9 cellular contexts compared by ENCODE assay signal in genomic region chr3:134029734-134030381, GRCh38. TPM values are rescaled to one million over a fixed set of nuclear protein-coding genes. Genes with fewer than 3 reads are reported as not detected.
DNase-seq lines count a peak whose midpoint lies in the region; ATAC-seq and TF ChIP-seq lines count a peak whose summit lies in the region.
"Had no signal": no experiment of that assay in that cellular context is flagged by ENCODE, and none has a peak within 500 bp of the region (broad histone marks: within the 10 kb centered on the region; RNA-seq: fewer than 3 reads in every experiment).

SLCO2A1 (minus strand) TSS chr3:134029925; CDS start chr3:134029802, 123 bp downstream.

- no peak within 1 kb of the TSS for H3K27ac ChIP-seq in MM.1S (ENCODE audit: low read length)

- H3K27ac Mint-ChIP-seq in Calu3 (ENCODE audit: unreplicated experiment) (no peak within 1 kb of the TSS), MCF 10A (ENCODE audit: low read depth, unreplicated experiment) (no peak within 1 kb of the TSS)
- H3K27ac Mint-ChIP-seq in stimulated activated memory B cell treated with anti-CD40 and anti-IgM and Interleukin-4, amounts not matched to agents 10 μg/mL and 1 μg/mL and 100 μg/mL, for 72 hours, result no peak within 1 kb of the TSS

- H3K27me3 Mint-ChIP-seq in Calu3 (ENCODE audit: unreplicated experiment) (peaks cover 100% of the 10 kb centered on the region), MCF 10A (ENCODE audit: insufficient read depth, unreplicated experiment) (no peaks in the 10 kb centered on the region)
- H3K27me3 Mint-ChIP-seq in stimulated activated memory B cell treated with anti-CD40 and anti-IgM and Interleukin-4, amounts not matched to agents 10 μg/mL and 1 μg/mL and 100 μg/mL, for 72 hours, result peaks cover 49% of the 10 kb centered on the region

- POLR2A ChIA-PET in MCF 10A (lab: Yijun Ruan, JAX), result no interaction called here

- H3F3A ChIP-seq in MM.1S (ENCODE audit: insufficient read depth, low read length), result no peaks in the 10 kb centered on the region

- no peak within 1 kb of the TSS for H2AFZ ChIP-seq in MM.1S (ENCODE audit: low read length)

- H3K9me3 Mint-ChIP-seq in Calu3 (ENCODE audit: low read depth, unreplicated experiment), result no peaks in the 10 kb centered on the region
- no peaks in the 10 kb centered on the region for H3K9me3 Mint-ChIP-seq in MCF 10A (ENCODE audit: unreplicated experiment)
- no peaks in the 10 kb centered on the region for H3K9me3 Mint-ChIP-seq in stimulated activated memory B cell treated with anti-CD40 and anti-IgM and Interleukin-4, amounts not matched to agents 10 μg/mL and 1 μg/mL and 100 μg/mL, for 72 hours

- intact Hi-C loops in Calu3 (cut with micrococcal nuclease; ENCODE audit: unreplicated experiment) (loop anchor here (2.0 kb wide), 1 partner anchor 87 kb away; no protein-coding TSS in a partner anchor), MCF 10A (cut with micrococcal nuclease) (no loop called here)

- H3K9ac ChIP-seq in MM.1S (ENCODE audit: low read length), result no peak within 1 kb of the TSS

- H3K27me3 ChIP-seq in MM.1S (replicated peaks; ENCODE audit: insufficient read depth, low read length) (0 out of 2 replicates have a peak, but pooled peaks cover 5% of the 10 kb centered on the region), kidney epithelial cell (ENCODE audit: control insufficient read depth, insufficient read depth, low read length) (peaks cover 12% of the 10 kb centered on the region)

- peak; percentile 38 for DNase-seq in Calu3
- DNase-seq in MM.1S, result no peak
- peak; percentile 45 for DNase-seq in MCF 10A (ENCODE audit: unreplicated experiment)
- no peak for DNase-seq in kidney epithelial cell (ENCODE audit: low read depth)
- no peak for DNase-seq in epidermal melanocyte (ENCODE audit: insufficient read length, low spot score)

- H3K4me3 ChIP-seq in MM.1S (ENCODE audit: low read length) (peak within 1 kb of the TSS; percentile 33; the same call in 1 of the 2 replicates), kidney epithelial cell (ENCODE audit: low read depth, low read length) (peak within 1 kb of the TSS; percentile 50)

- TF ChIP-seq CTCF in Calu3 (IDR thresholded peaks at IDR 0.05; ENCODE audit: unreplicated experiment) (no peak), MM.1S (IDR thresholded peaks at IDR 0.05; ENCODE audit: low read length) (no peak), MCF 10A (IDR thresholded peaks at IDR 0.05; ENCODE audit: unreplicated experiment) (no peak), kidney epithelial cell (IDR thresholded peaks at IDR 0.05; ENCODE audit: insufficient read depth, low read length, poor library complexity, severe bottlenecking) (no peak)

- no peaks in the 10 kb centered on the region for H4K20me1 ChIP-seq in MM.1S (ENCODE audit: insufficient read depth, low read length)

- no peaks in the 10 kb centered on the region for H3K9me3 ChIP-seq in MM.1S (replicated peaks; ENCODE audit: insufficient read depth, low read length)

- no peaks in the 10 kb centered on the region for H3K9me2 ChIP-seq in MM.1S (replicated peaks; ENCODE audit: insufficient read depth, low read length)

- H3K4me3 Mint-ChIP-seq in Calu3 (ENCODE audit: low read depth, unreplicated experiment), result peak within 1 kb of the TSS; percentile 71
- peak within 1 kb of the TSS; percentile 76 for H3K4me3 Mint-ChIP-seq in MCF 10A (ENCODE audit: unreplicated experiment)
- H3K4me3 Mint-ChIP-seq in stimulated activated memory B cell treated with anti-CD40 and anti-IgM and Interleukin-4, amounts not matched to agents 10 μg/mL and 1 μg/mL and 100 μg/mL, for 72 hours, result peak within 1 kb of the TSS; percentile 48

- H3K36me3 Mint-ChIP-seq in Calu3 (ENCODE audit: insufficient read depth, unreplicated experiment) (no peaks in the 10 kb centered on the region), MCF 10A (ENCODE audit: insufficient read depth, unreplicated experiment) (no peaks in the 10 kb centered on the region)
- no peaks in the 10 kb centered on the region for H3K36me3 Mint-ChIP-seq in stimulated activated memory B cell treated with anti-CD40 and anti-IgM and Interleukin-4, amounts not matched to agents 10 μg/mL and 1 μg/mL and 100 μg/mL, for 72 hours

- BruUV-seq in Calu3 (replicated peaks; lab: Mats Ljungman, UMichigan) (no TSS peak), MCF 10A (replicated peaks; lab: Mats Ljungman, UMichigan) (no TSS peak)

- CTCF ChIA-PET in Calu3 (lab: Charles Lee), result no interaction called here
- CTCF ChIA-PET in MCF 10A (lab: Yijun Ruan, JAX), result no interaction called here

- peak; percentile 22 for ATAC-seq in stimulated activated memory B cell treated with anti-CD40 and anti-IgM and Interleukin-4, amounts not matched to agents 10 μg/mL and 1 μg/mL and 100 μg/mL, for 72 hours
- no peak for ATAC-seq in GM19463 (IDR thresholded peaks at IDR 0.05; ENCODE audit: unreplicated experiment)
- ATAC-seq in HG02981 (IDR thresholded peaks at IDR 0.05; ENCODE audit: unreplicated experiment), result no peak

- H3K36me3 ChIP-seq in MM.1S (replicated peaks; ENCODE audit: insufficient read depth, low read length) (no peaks in the 10 kb centered on the region), kidney epithelial cell (ENCODE audit: control insufficient read depth, insufficient read depth, low read length) (no peaks in the 10 kb centered on the region)

- H3K79me2 ChIP-seq in MM.1S (ENCODE audit: low read length), result no peaks in the 10 kb centered on the region

- H3K4me1 ChIP-seq in MM.1S (ENCODE audit: low read length), result no peaks in the 10 kb centered on the region

- H3K4me1 Mint-ChIP-seq in Calu3 (ENCODE audit: low read depth, unreplicated experiment), result peaks cover 13% of the 10 kb centered on the region
- no peaks in the 10 kb centered on the region for H3K4me1 Mint-ChIP-seq in MCF 10A (ENCODE audit: insufficient read depth, unreplicated experiment)
- H3K4me1 Mint-ChIP-seq in stimulated activated memory B cell treated with anti-CD40 and anti-IgM and Interleukin-4, amounts not matched to agents 10 μg/mL and 1 μg/mL and 100 μg/mL, for 72 hours, result peaks cover 8% of the 10 kb centered on the region

- peak within 1 kb of the TSS; percentile 32; the same call in 1 of the 2 replicates for H3K4me2 ChIP-seq in MM.1S (ENCODE audit: low read depth, low read length)

RNA-seq across cellular contexts. Expression of gene SLCO2A1, which starts in this region (rescaled TPM):
- total RNA-seq in Calu3 (2022), result not detected in 2 replicates
- total RNA-seq in MCF 10A (2022), result 0.59 and 1.0 TPM in 2 replicates
- total RNA-seq in kidney epithelial cell, result 2.5 and 3.6 TPM in 2 replicates
- total RNA-seq: mononuclear cell had no signal

Comparison
In these comparisons a context has a peak if more than half of its experiments do, and no peak if none do; other contexts are left out.
1. Peak in DNase-seq in Calu3; RNA of the gene not detected or under 1 TPM.